13 cellular contexts compared by ENCODE assay signal in the genomic region with DNA sequence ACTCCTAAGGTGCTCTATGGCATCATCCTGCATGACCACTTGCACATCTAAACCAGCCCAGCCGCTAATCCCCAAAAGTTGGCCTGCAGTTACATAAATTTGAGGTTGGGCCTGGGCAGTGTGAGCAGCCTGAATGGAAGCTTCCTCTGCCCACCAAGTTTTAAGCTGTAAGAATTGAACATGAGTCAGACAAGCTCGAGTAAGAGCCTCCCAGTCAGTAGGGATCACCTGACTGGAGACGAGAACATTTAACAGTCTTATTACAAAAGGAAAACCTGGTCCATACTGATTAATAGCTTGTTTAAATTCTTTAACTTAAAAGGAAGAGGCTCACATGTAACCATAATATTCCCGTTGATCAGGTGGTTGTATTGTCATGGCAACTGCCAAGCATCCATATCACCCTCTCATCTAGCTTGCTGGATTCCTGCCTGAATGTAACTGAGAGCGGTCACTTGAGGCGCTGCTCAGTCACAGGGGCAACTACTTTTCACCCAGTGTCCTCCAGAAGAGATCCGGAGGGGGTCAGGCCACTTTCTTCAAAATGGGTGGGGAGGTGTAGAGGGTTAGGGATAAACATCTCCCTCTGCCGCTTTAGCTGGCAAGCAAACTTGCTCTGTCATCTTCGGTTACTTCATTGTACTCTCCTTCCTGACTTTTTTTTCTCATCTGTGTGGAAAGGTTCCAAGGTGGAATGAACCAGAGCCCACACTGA. TPM values are rescaled to one million over a fixed set of nuclear protein-coding genes. Genes with fewer than 3 reads are reported as not detected.
DNase-seq lines count a peak whose midpoint lies in the region; ATAC-seq and TF ChIP-seq lines count a peak whose summit lies in the region.
"Had no signal": no experiment of that assay in that cellular context is flagged by ENCODE, and none has a peak within 500 bp of the region (broad histone marks: within the 10 kb centered on the region; RNA-seq: fewer than 3 reads in every experiment).

No MANE protein-coding gene starts in this region.

- no peaks in the 10 kb centered on the region for H3K36me3 ChIP-seq in left ventricle myocardium inferior
- H3K36me3 ChIP-seq: HAP-1, SJSA1 had no signal

- DNase-seq in GF-D8 (lab: John Stamatoyannopoulos, UW) = peak; percentile 2
- DNase-seq in UCSD-AML1 (lab: John Stamatoyannopoulos, UW; ENCODE audit: unreplicated experiment) = peak; percentile 44
- no peak for DNase-seq in left ventricle myocardium inferior
- DNase-seq in renal cortical epithelial cell (ENCODE audit: low read depth) = peak; percentile 42
- DNase-seq in T-helper 2 cell treated with Interferon-gamma antibody and Interleukin-4, amounts not matched to agents 5 μg/mL and 100 μg/mL, for 36 hours (ENCODE audit: low spot score) = no peak
- no peak for DNase-seq in stimulated activated CD4-positive, alpha-beta T cell treated with anti-CD3 and anti-CD28 coated beads, Interleukin-2, amount 100 ng/mL, for 24 hours
- DNase-seq: activated T-cell treated with anti-CD3 and anti-CD28 coated beads, Interleukin-2, amount 50 U/mL, for 1 hour; occipital lobe had no signal

- TF ChIP-seq CTCF in left ventricle myocardium inferior (IDR thresholded peaks at IDR 0.05; ENCODE audit: borderline replicate concordance) = no peak

- no peak overlapping the region for H3K27ac Mint-ChIP-seq in T-helper 2 cell treated with Interferon-gamma antibody and Interleukin-4, amounts not matched to agents 5 μg/mL and 100 μg/mL, for 36 hours

- intact Hi-C loops in left ventricle myocardium inferior (cut with micrococcal nuclease) = no loop called here

- peaks cover 3% of the 10 kb centered on the region for H3K27me3 Mint-ChIP-seq in T-helper 2 cell treated with Interferon-gamma antibody and Interleukin-4, amounts not matched to agents 5 μg/mL and 100 μg/mL, for 36 hours (ENCODE audit: low read depth)

- H3K4me3 Mint-ChIP-seq in T-helper 2 cell treated with Interferon-gamma antibody and Interleukin-4, amounts not matched to agents 5 μg/mL and 100 μg/mL, for 36 hours = no peak overlapping the region

- no peaks in the 10 kb centered on the region for H3K9me3 Mint-ChIP-seq in T-helper 2 cell treated with Interferon-gamma antibody and Interleukin-4, amounts not matched to agents 5 μg/mL and 100 μg/mL, for 36 hours

- peaks cover 47% of the 10 kb centered on the region for H3K4me1 ChIP-seq in left ventricle myocardium inferior
- H3K4me1 ChIP-seq: HAP-1, SJSA1 had no signal

- ATAC-seq in GM21529 (IDR thresholded peaks at IDR 0.05; ENCODE audit: unreplicated experiment) = no peak
- no peak for ATAC-seq in HG02610 (IDR thresholded peaks at IDR 0.05; ENCODE audit: unreplicated experiment)

- no peak overlapping the region for H3K4me3 ChIP-seq in left ventricle myocardium inferior
- H3K4me3 ChIP-seq: HAP-1, SJSA1 had no signal

- H3K27ac ChIP-seq in left ventricle myocardium inferior (replicated peaks) = peak overlapping the region; percentile 82
- H3K27ac ChIP-seq: KMS-11, SJSA1 had no signal

- no peaks in the 10 kb centered on the region for H3K36me3 Mint-ChIP-seq in T-helper 2 cell treated with Interferon-gamma antibody and Interleukin-4, amounts not matched to agents 5 μg/mL and 100 μg/mL, for 36 hours (ENCODE audit: low read depth)

- H3K4me1 Mint-ChIP-seq in T-helper 2 cell treated with Interferon-gamma antibody and Interleukin-4, amounts not matched to agents 5 μg/mL and 100 μg/mL, for 36 hours (ENCODE audit: low read depth) = peaks cover 3% of the 10 kb centered on the region

- H3K27me3 ChIP-seq in left ventricle myocardium inferior (ENCODE audit: low read depth) = no peaks in the 10 kb centered on the region
- H3K27me3 ChIP-seq: SJSA1 had no signal

- H3K9me3 ChIP-seq in left ventricle myocardium inferior (replicated peaks) = no peaks in the 10 kb centered on the region
- H3K9me3 ChIP-seq: HAP-1, SJSA1 had no signal

RNA-seq across cellular contexts. Expression of a gene that starts 56.6 kb away (rescaled TPM):
- total RNA-seq in left ventricle myocardium inferior (157 TPM), renal cortical epithelial cell (367 and 387 TPM in 2 replicates)

Comparison
In these comparisons a context has a peak if more than half of its experiments do, and no peak if none do; other contexts are left out.
1. DNase-seq: peak in GF-D8 (single experiment), UCSD-AML1 (single experiment) and renal cortical epithelial cell (single experiment); none in left ventricle myocardium inferior (single experiment), T-helper 2 cell treated with Interferon-gamma antibody and Interleukin-4, amounts not matched to agents 5 μg/mL and 100 μg/mL, for 36 hours (single experiment) and stimulated activated CD4-positive, alpha-beta T cell treated with anti-CD3 and anti-CD28 coated beads, Interleukin-2, amount 100 ng/mL, for 24 hours (0 of 2).